12 cellular contexts compared by ENCODE assay signal in genomic region chr1:205172729-205173366, GRCh38. TPM values are rescaled to one million over a fixed set of nuclear protein-coding genes. Genes with fewer than 3 reads are reported as not detected.
DNase-seq lines count a peak whose midpoint lies in the region; ATAC-seq and TF ChIP-seq lines count a peak whose summit lies in the region.
"Had no signal": no experiment of that assay in that cellular context is flagged by ENCODE, and none has a peak within 500 bp of the region (broad histone marks: within the 10 kb centered on the region; RNA-seq: fewer than 3 reads in every experiment).

No MANE protein-coding gene starts in this region.

- no peaks in the 10 kb centered on the region for H3F3A ChIP-seq in GM23338 (replicated peaks; ENCODE audit: low read depth)

- peaks cover 32% of the 10 kb centered on the region for H3K36me3 Mint-ChIP-seq in activated CD4-positive, alpha-beta T cell treated with anti-CD3 and anti-CD28 coated beads for 36 hours (ENCODE audit: low read depth)
- H3K36me3 Mint-ChIP-seq in GM23338 (ENCODE audit: low read depth): peaks cover 15% of the 10 kb centered on the region; the same call in 2 of the 3 replicates

- no peaks in the 10 kb centered on the region for H3K27me3 Mint-ChIP-seq in activated CD4-positive, alpha-beta T cell treated with anti-CD3 and anti-CD28 coated beads for 36 hours
- H3K27me3 Mint-ChIP-seq in GM23338 (ENCODE audit: insufficient read depth, low read depth, poor library complexity): peaks cover 2% of the 10 kb centered on the region
- H3K27me3 Mint-ChIP-seq: naive thymus-derived CD8-positive, alpha-beta T cell had no signal

- no peaks in the 10 kb centered on the region for H3K9me3 ChIP-seq in skeletal muscle tissue (ENCODE audit: control insufficient read depth in 3 of 3, low read length in 3 of 3)
- H3K9me3 ChIP-seq: BE2C, esophagus squamous epithelium had no signal

- H3K27ac ChIP-seq in epithelial cell of prostate (peak overlapping the region; percentile 31), skeletal muscle tissue (ENCODE audit: low read depth, low read length) (peak overlapping the region; percentile 75), GM23338 (ENCODE audit: low read depth) (no peak overlapping the region)
- H3K27ac ChIP-seq: esophagus squamous epithelium had no signal

- peak overlapping the region; percentile 61 for H3K27ac Mint-ChIP-seq in activated CD4-positive, alpha-beta T cell treated with anti-CD3 and anti-CD28 coated beads for 36 hours
- H3K27ac Mint-ChIP-seq in GM23338: no peak overlapping the region; the same call in 1 of the 2 replicates

- ATAC-seq in activated CD4-positive, alpha-beta T cell treated with anti-CD3 and anti-CD28 coated beads for 36 hours: peak; percentile 92
- ATAC-seq in GM21367 (IDR thresholded peaks at IDR 0.05; ENCODE audit: unreplicated experiment): no peak
- ATAC-seq in GM23338: no peak
- ATAC-seq: naive thymus-derived CD8-positive, alpha-beta T cell; Right ventricle myocardium inferior had no signal

- H3K27me3 ChIP-seq in skeletal muscle tissue (ENCODE audit: control insufficient read depth in 3 of 3, insufficient read depth in 3 of 3, low read length in 3 of 3) (no peaks in the 10 kb centered on the region), GM23338 (ENCODE audit: insufficient read depth) (no peaks in the 10 kb centered on the region)
- H3K27me3 ChIP-seq: BE2C, esophagus squamous epithelium had no signal

- CTCF ChIA-PET in activated CD4-positive, alpha-beta T cell treated with anti-CD3 and anti-CD28 coated beads for 36 hours (lab: Charles Lee): interaction anchor here (1.0 kb wide), 1 partner anchor 83 kb away, joined by 4 read pairs; no protein-coding TSS in a partner anchor

- no peak overlapping the region for H3K4me3 ChIP-seq in skeletal muscle tissue (ENCODE audit: low read length in 3 of 3)
- no peak overlapping the region for H3K4me3 ChIP-seq in GM23338
- H3K4me3 ChIP-seq: esophagus squamous epithelium had no signal

- H3K9ac ChIP-seq in skeletal muscle tissue (ENCODE audit: low read depth in 1 of 3, low read length in 3 of 3): peak overlapping the region in 1 of 3 donors; percentile 25

- H3K79me2 ChIP-seq in GM23338 (replicated peaks; ENCODE audit: insufficient read depth): no peaks in the 10 kb centered on the region; the same call in 1 of the 2 replicates

- no peak for TF ChIP-seq CTCF in GM23338 (conservative IDR thresholded peaks at IDR 0.05; ENCODE audit: low read depth in 2 of 2)

- no peak overlapping the region for H2AFZ ChIP-seq in GM23338

- peaks cover 31% of the 10 kb centered on the region for H3K4me1 Mint-ChIP-seq in activated CD4-positive, alpha-beta T cell treated with anti-CD3 and anti-CD28 coated beads for 36 hours
- peaks cover 4% of the 10 kb centered on the region for H3K4me1 Mint-ChIP-seq in GM23338

- intact Hi-C loops in activated CD4-positive, alpha-beta T cell treated with anti-CD3 and anti-CD28 coated beads for 36 hours (cut with DNase I, micrococcal nuclease): loop anchor here (1.0 to 5.0 kb wide), 5 partner anchors 26 to 56 kb away; partner anchors contain the start of gene DSTYK (in 2 of the 2)

- H4K20me1 ChIP-seq in GM23338 (replicated peaks; ENCODE audit: insufficient read depth): no peaks in the 10 kb centered on the region

- no peak overlapping the region for H3K4me2 ChIP-seq in GM23338

- H3K9me3 Mint-ChIP-seq in activated CD4-positive, alpha-beta T cell treated with anti-CD3 and anti-CD28 coated beads for 36 hours (ENCODE audit: low read depth): no peaks in the 10 kb centered on the region
- H3K9me3 Mint-ChIP-seq in GM23338: no peaks in the 10 kb centered on the region
- H3K9me3 Mint-ChIP-seq: naive thymus-derived CD8-positive, alpha-beta T cell had no signal

- H3K4me3 Mint-ChIP-seq in activated CD4-positive, alpha-beta T cell treated with anti-CD3 and anti-CD28 coated beads for 36 hours: no peak overlapping the region
- H3K4me3 Mint-ChIP-seq in GM23338: no peak overlapping the region
- H3K4me3 Mint-ChIP-seq: naive thymus-derived CD8-positive, alpha-beta T cell had no signal

- in situ Hi-C loops in SK-MEL-5 (cut with HindIII; ENCODE audit: low pct_unique_long_range_greater_than_20kb, low sequenced_read_pairs): no loop called here

- POLR2A ChIA-PET in activated CD4-positive, alpha-beta T cell treated with anti-CD3 and anti-CD28 coated beads for 36 hours (lab: Charles Lee): no interaction called here

- peak; percentile 20 for DNase-seq in activated CD4-positive, alpha-beta T cell treated with anti-CD3 and anti-CD28 coated beads for 36 hours
- no peak for DNase-seq in activated CD4-positive, alpha-beta T cell treated with anti-CD3 and anti-CD28 coated beads for 48 hours
- DNase-seq in SK-MEL-5 (ENCODE audit: low read depth, low spot score): peak; percentile 22
- DNase-seq in epithelial cell of prostate (ENCODE audit: low read depth, low spot score): peak; percentile 62
- no peak for DNase-seq in NOMO-1 treated with dmso at 0.1 percent for 144 hours (lab: John Stamatoyannopoulos, UW; ENCODE audit: unreplicated experiment)
- DNase-seq in GM23338 (ENCODE audit: low spot score): no peak
- DNase-seq: BE2C; esophagus squamous epithelium; naive thymus-derived CD8-positive, alpha-beta T cell had no signal

- no peaks in the 10 kb centered on the region for H3K9me2 ChIP-seq in GM23338 (ENCODE audit: insufficient read depth)

- H3K36me3 ChIP-seq in skeletal muscle tissue (ENCODE audit: control insufficient read depth in 3 of 3, insufficient read depth in 3 of 3, low read length in 3 of 3) (peaks cover 0 to 7% (median 6%) of the 10 kb centered on the region in 3 donors), GM23338 (ENCODE audit: insufficient read depth) (no peaks in the 10 kb centered on the region)
- H3K36me3 ChIP-seq: BE2C had no signal

- H3K4me1 ChIP-seq in skeletal muscle tissue (ENCODE audit: control insufficient read depth in 3 of 3, insufficient read depth in 3 of 3, low read length in 3 of 3) (peaks cover 14 to 54% (median 30%) of the 10 kb centered on the region in 3 donors), GM23338 (ENCODE audit: insufficient read depth) (no peaks in the 10 kb centered on the region)

TF ChIP-seq in GM23338, 12 proteins besides CTCF, POLR2A, EP300 and RAD21 (continues in another document):
- TF ChIP-seq STAT1 (IDR thresholded peaks at IDR 0.05; ENCODE audit: unreplicated experiment): no peak
- TF ChIP-seq ETS1 (IDR thresholded peaks at IDR 0.05): no peak
- TF ChIP-seq ZNF114 (CRISPR knock-in tag; IDR thresholded peaks at IDR 0.05): no peak
- TF ChIP-seq JUNB (IDR thresholded peaks at IDR 0.05; ENCODE audit: unreplicated experiment): no peak
- TF ChIP-seq EZH2 (IDR thresholded peaks at IDR 0.05; ENCODE audit: low read depth, unreplicated experiment): no peak
- no peak for TF ChIP-seq POLR2AphosphoS5 (IDR thresholded peaks at IDR 0.05; ENCODE audit: low read depth)
- no peak for TF ChIP-seq NANOG (IDR thresholded peaks at IDR 0.05; ENCODE audit: borderline replicate concordance)
- no peak for TF ChIP-seq CREB1 (CRISPR knock-in tag; IDR thresholded peaks at IDR 0.05; ENCODE audit: low read depth)

RNA-seq across cellular contexts. Expression of gene DSTYK, which starts 38.7 kb away (rescaled TPM):
- total RNA-seq in activated CD4-positive, alpha-beta T cell treated with anti-CD3 and anti-CD28 coated beads for 36 hours: 10 to 100 TPM in 1 of 2 experiments, 1 to 10 TPM in 1; 9.4 to 12.3 TPM
- total RNA-seq in SK-MEL-5 (2014; rRNA removed; shearing (Covaris generic)): 31.1 and 32.8 TPM in 2 replicates
- 26.3 and 35.3 TPM in 2 replicates for polyA plus RNA-seq in SK-MEL-5 (2015; cell fraction: cytosol; rRNA removed)
- 8.7 and 11.2 TPM in 2 replicates for polyA plus RNA-seq in SK-MEL-5 (2015; cell fraction: nucleus; rRNA removed)
- total RNA-seq in skeletal muscle tissue: 10.4 TPM
- total RNA-seq in GM23338 (2014; rRNA removed; shearing (Covaris generic)): 8.2 and 10.7 TPM in 2 replicates
- 5.5 and 6.1 TPM in 2 replicates for polyA plus RNA-seq in GM23338 (2016; fragmentation: Nextera tagmentation; extraction: Ambion mirVana)

RNA-seq across cellular contexts. Expression of gene RBBP5, which starts 51.1 kb away (rescaled TPM):
- total RNA-seq in activated CD4-positive, alpha-beta T cell treated with anti-CD3 and anti-CD28 coated beads for 36 hours: 10 to 100 TPM; 23.1 to 24.3 TPM
- 19.7 and 20.1 TPM in 2 replicates for total RNA-seq in SK-MEL-5 (2014; rRNA removed; shearing (Covaris generic))
- polyA plus RNA-seq in SK-MEL-5 (2015; cell fraction: cytosol; rRNA removed): 15.3 and 19.2 TPM in 2 replicates
- polyA plus RNA-seq in SK-MEL-5 (2015; cell fraction: nucleus; rRNA removed): 9.5 and 9.9 TPM in 2 replicates
- total RNA-seq in skeletal muscle tissue: 12.5 TPM
- total RNA-seq in GM23338 (2014; rRNA removed; shearing (Covaris generic)): 19.5 and 26.5 TPM in 2 replicates
- 12.1 and 14.1 TPM in 2 replicates for polyA plus RNA-seq in GM23338 (2016; fragmentation: Nextera tagmentation; extraction: Ambion mirVana)

RNA-seq across cellular contexts. Expression of gene TMCC2, which starts 54.9 kb away (rescaled TPM):
- 10 to 100 TPM; 10.5 to 11.0 TPM for total RNA-seq in activated CD4-positive, alpha-beta T cell treated with anti-CD3 and anti-CD28 coated beads for 36 hours
- total RNA-seq in SK-MEL-5 (2014; rRNA removed; shearing (Covaris generic)): 22.1 and 26.5 TPM in 2 replicates
- polyA plus RNA-seq in SK-MEL-5 (2015; cell fraction: cytosol; rRNA removed): 21.4 and 31.7 TPM in 2 replicates
- polyA plus RNA-seq in SK-MEL-5 (2015; cell fraction: nucleus; rRNA removed): 17.6 and 26.0 TPM in 2 replicates
- total RNA-seq in skeletal muscle tissue: 15.1 TPM
- total RNA-seq in GM23338 (2014; rRNA removed; shearing (Covaris generic)): 9.9 and 11.8 TPM in 2 replicates
- 2.6 and 3.1 TPM in 2 replicates for polyA plus RNA-seq in GM23338 (2016; fragmentation: Nextera tagmentation; extraction: Ambion mirVana)

Comparison
In these comparisons a context has a peak if more than half of its experiments do, and no peak if none do; other contexts are left out.
1. DNase-seq: peak in activated CD4-positive, alpha-beta T cell treated with anti-CD3 and anti-CD28 coated beads for 36 hours (single experiment), SK-MEL-5 (single experiment) and epithelial cell of prostate (single experiment); none in activated CD4-positive, alpha-beta T cell treated with anti-CD3 and anti-CD28 coated beads for 48 hours (single experiment), NOMO-1 treated with dmso at 0.1 percent for 144 hours (single experiment) and GM23338 (single experiment).